In genomic region chr5:152378730-152379129, GRCh38 we compare ENCODE assay signal across 29 cellular contexts. TPM values are rescaled to one million over a fixed set of nuclear protein-coding genes. Genes with fewer than 3 reads are reported as not detected.
DNase-seq lines count a peak whose midpoint lies in the region; ATAC-seq, FAIRE-seq and TF ChIP-seq lines count a peak whose summit lies in the region.
"Had no signal": no experiment of that assay in that cellular context is flagged by ENCODE, and none has a peak within 500 bp of the region (broad histone marks: within the 10 kb centered on the region; RNA-seq: fewer than 3 reads in every experiment).

No MANE protein-coding gene starts in this region.

- no peak overlapping the region for H3K4me3 Mint-ChIP-seq in chondrocyte (ENCODE audit: unreplicated experiment)
- H3K4me3 Mint-ChIP-seq: activated CD4-positive, alpha-beta T cell treated with anti-CD3 and anti-CD28 coated beads, Interleukin-2, amount 10 ng/mL, durations not matched to agents 24 days and 14 days; activated naive CD8-positive, alpha-beta T cell treated with anti-CD3 and anti-CD28 coated beads, Interleukin-2, amount 50 U/mL, for 24 hours; activated T-cell treated with anti-CD3 and anti-CD28 coated beads, Interleukin-2, amount 50 U/mL, for 24 hours; memory B cell; type B pancreatic cell had no signal

- in situ Hi-C loops in mammary epithelial cell (cut with MboI; ENCODE audit: low sequenced_read_pairs in 2 of 2): no loop called here

- ATAC-seq in right cardiac atrium (peak; percentile 82 to 86), HG03354 (IDR thresholded peaks at IDR 0.05; ENCODE audit: poor library complexity, severe bottlenecking, unreplicated experiment) (no peak)
- ATAC-seq: activated naive CD8-positive, alpha-beta T cell treated with anti-CD3 and anti-CD28 coated beads, Interleukin-2, amount 50 U/mL, for 24 hours had no signal

- DNase-seq in HS-5 (ENCODE audit: low read depth): peak; percentile 9
- DNase-seq in mammary epithelial cell: peak; percentile 27
- no peak for DNase-seq in right cardiac atrium
- no peak for DNase-seq in substantia nigra (lab: John Stamatoyannopoulos, UW)
- no peak for DNase-seq in frontal cortex (ENCODE audit: low spot score in 2 of 2)
- no peak for DNase-seq in chondrocyte (ENCODE audit: low spot score)
- DNase-seq: activated CD4-positive, alpha-beta T cell treated with anti-CD3 and anti-CD28 coated beads, Interleukin-2, amount 10 ng/mL, durations not matched to agents 24 days and 14 days; activated naive CD8-positive, alpha-beta T cell treated with anti-CD3 and anti-CD28 coated beads, Interleukin-2, amount 50 U/mL, for 24 hours; activated T-cell treated with anti-CD3 and anti-CD28 coated beads, Interleukin-2, amount 50 U/mL, for 24 hours; DMS79 treated with DMSO at 0.1 percent for 48 hours; effector memory CD4-positive, alpha-beta T cell; erythroblast; HCEC 1CT; heart left ventricle; NCI-H1436 treated with DMSO at 0.1 percent for 48 hours; NCI-H2107; NCI-H82; SHP77; spleen; T-helper 9 cell; WERI-Rb-1 had no signal

- no peak for FAIRE-seq in frontal cortex (lab: Jason Lieb, UNC)
- FAIRE-seq: colon had no signal

- no peaks in the 10 kb centered on the region for H3K36me3 ChIP-seq in mammary epithelial cell (ENCODE audit: insufficient read depth, low read length)
- H3K36me3 ChIP-seq: heart left ventricle, neutrophil, spleen, WERI-Rb-1 had no signal

- no peaks in the 10 kb centered on the region for H3K9me3 Mint-ChIP-seq in chondrocyte (ENCODE audit: low read depth)
- H3K9me3 Mint-ChIP-seq: activated CD4-positive, alpha-beta T cell treated with anti-CD3 and anti-CD28 coated beads, Interleukin-2, amount 10 ng/mL, durations not matched to agents 24 days and 14 days; activated naive CD8-positive, alpha-beta T cell treated with anti-CD3 and anti-CD28 coated beads, Interleukin-2, amount 50 U/mL, for 24 hours; memory B cell; type B pancreatic cell had no signal

- H3K27me3 Mint-ChIP-seq in chondrocyte (ENCODE audit: low read depth): peaks cover 5% of the 10 kb centered on the region
- H3K27me3 Mint-ChIP-seq: activated CD4-positive, alpha-beta T cell treated with anti-CD3 and anti-CD28 coated beads, Interleukin-2, amount 10 ng/mL, durations not matched to agents 24 days and 14 days; activated naive CD8-positive, alpha-beta T cell treated with anti-CD3 and anti-CD28 coated beads, Interleukin-2, amount 50 U/mL, for 24 hours; activated T-cell treated with anti-CD3 and anti-CD28 coated beads, Interleukin-2, amount 50 U/mL, for 24 hours; memory B cell had no signal

- intact Hi-C loops in mammary epithelial cell (cut with micrococcal nuclease): loop anchor here (1.0 kb wide), 1 partner anchor 127 kb away; no protein-coding TSS in a partner anchor
- intact Hi-C loops in right cardiac atrium (cut with DNase I): loop anchor here in 1 of 4 donors (10.0 kb wide), 1 partner anchor 126 kb away; no protein-coding TSS in a partner anchor

- dilution Hi-C loops in mammary epithelial cell (cut with HindIII; ENCODE audit: low sequenced_read_pairs): no loop called here

- no TSS peak for BruUV-seq in mammary epithelial cell (replicated peaks; lab: Mats Ljungman, UMichigan)

- H3K4me2 ChIP-seq in mammary epithelial cell (ENCODE audit: insufficient read depth, low read depth, low read length): no peak overlapping the region

- no peak overlapping the region for H2AFZ ChIP-seq in mammary epithelial cell (ENCODE audit: low read depth, low read length)

- no peak overlapping the region for H3K4me3 ChIP-seq in mammary epithelial cell (replicated peaks in 1 of 3; ENCODE audit: insufficient read depth in 1 of 3, low read depth in 2 of 3, low read length in 3 of 3)
- H3K4me3 ChIP-seq in right cardiac atrium (ENCODE audit: low read length): no peak overlapping the region
- H3K4me3 ChIP-seq: heart left ventricle, spleen had no signal

- H3K79me2 ChIP-seq in mammary epithelial cell (ENCODE audit: insufficient read depth, low read length): no peaks in the 10 kb centered on the region

- H4K20me1 ChIP-seq in mammary epithelial cell (ENCODE audit: insufficient read depth, low read length): no peaks in the 10 kb centered on the region

- H3K36me3 Mint-ChIP-seq in chondrocyte (ENCODE audit: low read depth): no peaks in the 10 kb centered on the region
- H3K36me3 Mint-ChIP-seq: memory B cell, type B pancreatic cell had no signal

- H3K4me1 ChIP-seq in mammary epithelial cell (ENCODE audit: insufficient read depth, low read length) (no peaks in the 10 kb centered on the region), right cardiac atrium (ENCODE audit: control insufficient read depth, insufficient read depth, low read length) (peaks cover 3% of the 10 kb centered on the region)
- H3K4me1 ChIP-seq: spleen had no signal

- no peak overlapping the region for H3K27ac Mint-ChIP-seq in chondrocyte (ENCODE audit: unreplicated experiment)
- H3K27ac Mint-ChIP-seq: activated CD4-positive, alpha-beta T cell treated with anti-CD3 and anti-CD28 coated beads, Interleukin-2, amount 10 ng/mL, durations not matched to agents 24 days and 14 days; activated naive CD8-positive, alpha-beta T cell treated with anti-CD3 and anti-CD28 coated beads, Interleukin-2, amount 50 U/mL, for 24 hours; activated T-cell treated with anti-CD3 and anti-CD28 coated beads, Interleukin-2, amount 50 U/mL, for 24 hours; memory B cell; type B pancreatic cell had no signal

- H3K9me3 ChIP-seq in mammary epithelial cell (replicated peaks; ENCODE audit: insufficient read depth, low read length) (no peaks in the 10 kb centered on the region), right cardiac atrium (ENCODE audit: control insufficient read depth, low read length) (no peaks in the 10 kb centered on the region)
- H3K9me3 ChIP-seq: heart left ventricle, neutrophil had no signal

- H3K4me1 Mint-ChIP-seq in chondrocyte (ENCODE audit: low read depth): no peaks in the 10 kb centered on the region
- H3K4me1 Mint-ChIP-seq: activated CD4-positive, alpha-beta T cell treated with anti-CD3 and anti-CD28 coated beads, Interleukin-2, amount 10 ng/mL, durations not matched to agents 24 days and 14 days; activated naive CD8-positive, alpha-beta T cell treated with anti-CD3 and anti-CD28 coated beads, Interleukin-2, amount 50 U/mL, for 24 hours; memory B cell had no signal

- 72% methylated on average over 3 of the region's 3 CpGs for WGBS in mammary epithelial cell (ENCODE audit: low coverage, missing lambda C conversion rate)
- 22% methylated on average over 3 of the region's 3 CpGs for WGBS in right cardiac atrium

- no peaks in the 10 kb centered on the region for H3K27me3 ChIP-seq in mammary epithelial cell (ENCODE audit: insufficient read depth, low read length)
- no peaks in the 10 kb centered on the region for H3K27me3 ChIP-seq in right cardiac atrium (ENCODE audit: control insufficient read depth, insufficient read depth)
- H3K27me3 ChIP-seq: heart left ventricle, neutrophil, spleen had no signal

- no peak overlapping the region for H3K27ac ChIP-seq in mammary epithelial cell (ENCODE audit: insufficient read depth, low read depth, low read length)
- H3K27ac ChIP-seq in right cardiac atrium (ENCODE audit: low read length): no peak overlapping the region
- peak overlapping the region; percentile 32 for H3K27ac ChIP-seq in substantia nigra (ENCODE audit: low read depth, low read length, poor library complexity, severe bottlenecking)
- H3K27ac ChIP-seq: neutrophil, spleen, WERI-Rb-1 had no signal

- TF ChIP-seq CTCF in mammary epithelial cell (conservative IDR thresholded peaks at IDR 0.05 in 1 of 2, IDR thresholded peaks at IDR 0.05 in 1 of 2; ENCODE audit: extremely low read depth in 1 of 2, insufficient read depth in 1 of 2, low read depth in 1 of 2, low read length in 2 of 2): no peak
- TF ChIP-seq CTCF in chondrocyte (IDR thresholded peaks at IDR 0.05): no peak

- H3K9ac ChIP-seq in mammary epithelial cell (ENCODE audit: insufficient read depth, low read length): no peak overlapping the region

- CTCF ChIA-PET in mammary epithelial cell (lab: Charles Lee; ENCODE audit: low non-redundant PET): interaction anchor here (0.6 kb wide), 1 partner anchor 374 kb away, joined by 4 read pairs; no protein-coding TSS in a partner anchor

RNA-seq across cellular contexts. Expression of gene NMUR2, which starts 26.3 kb away (rescaled TPM):
- not detected for total RNA-seq in mammary epithelial cell
- not detected for polyA plus RNA-seq in mammary epithelial cell
- not detected for polyA minus RNA-seq in mammary epithelial cell
- total RNA-seq in right cardiac atrium: under 1 TPM in 1 of 4 donors, not detected in 3; 0.62 TPM
- 0.09 TPM for polyA plus RNA-seq in right cardiac atrium
- total RNA-seq in frontal cortex: not detected
- total RNA-seq in chondrocyte: not detected in 3 replicates
- total RNA-seq: activated CD4-positive, alpha-beta T cell treated with anti-CD3 and anti-CD28 coated beads, Interleukin-2, amount 10 ng/mL, durations not matched to agents 24 days and 14 days; fibroblast of villous mesenchyme; kidney epithelial cell; myocyte; spleen had no signal
- polyA plus RNA-seq: heart left ventricle, spleen had no signal

Comparison
In these comparisons a context has a peak if more than half of its experiments do, and no peak if none do; other contexts are left out.
1. DNase-seq: peak in HS-5 (single experiment) and mammary epithelial cell (single experiment); none in right cardiac atrium (0 of 3), substantia nigra (0 of 49), frontal cortex (0 of 2) and chondrocyte (single experiment).